9 cellular contexts compared by ENCODE assay signal in the genomic region with DNA sequence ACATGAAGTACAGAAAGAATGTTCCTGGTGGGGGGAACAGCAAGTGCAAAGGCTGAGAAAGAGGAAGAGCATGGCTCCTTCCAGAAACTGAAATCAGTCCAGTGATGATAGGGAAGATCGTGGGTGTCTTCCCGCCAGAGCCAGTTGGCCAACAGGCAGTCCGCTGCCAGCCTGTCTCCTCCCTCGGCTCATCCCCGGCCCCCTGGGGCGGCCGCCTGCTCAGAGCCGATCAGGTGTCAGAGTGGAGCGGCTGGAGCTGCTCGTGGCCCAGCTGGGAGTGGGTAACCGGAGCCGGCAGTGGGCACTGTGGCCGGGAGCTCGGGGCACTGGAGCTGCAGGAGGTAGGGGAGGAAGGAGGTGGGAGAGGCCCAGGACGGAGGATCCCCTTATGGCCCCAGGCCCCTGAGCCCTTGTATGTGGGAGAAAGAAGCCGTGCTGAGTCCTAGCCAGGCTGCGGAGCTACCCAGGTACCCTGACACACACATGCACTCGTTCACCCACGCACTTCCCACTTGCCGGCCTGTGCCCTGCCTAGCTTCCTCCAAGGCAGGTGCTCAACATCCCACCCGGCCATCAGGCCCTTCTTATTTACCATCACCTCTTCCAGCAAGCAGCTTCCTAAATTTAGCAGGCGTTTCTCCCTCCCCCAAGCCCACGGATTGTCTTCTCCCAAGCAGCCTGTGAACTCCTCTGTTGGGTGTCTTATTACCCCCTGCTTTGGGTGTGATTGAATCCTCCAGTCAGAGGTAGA. TPM values are rescaled to one million over a fixed set of nuclear protein-coding genes. Genes with fewer than 3 reads are reported as not detected.
DNase-seq lines count a peak whose midpoint lies in the region; ATAC-seq and TF ChIP-seq lines count a peak whose summit lies in the region.
"Had no signal": no experiment of that assay in that cellular context is flagged by ENCODE, and none has a peak within 500 bp of the region (broad histone marks: within the 10 kb centered on the region; RNA-seq: fewer than 3 reads in every experiment).

No MANE protein-coding gene starts in this region.

- H3K27me3 ChIP-seq in parathyroid adenoma (ENCODE audit: control insufficient read depth, insufficient read depth, low read length) (no peaks in the 10 kb centered on the region), testis (no peaks in the 10 kb centered on the region)

- no peak overlapping the region for H3K27ac ChIP-seq in parathyroid adenoma
- no peak overlapping the region for H3K27ac ChIP-seq in testis

- no peak overlapping the region for H3K9ac ChIP-seq in parathyroid adenoma

- H3K9me3 Mint-ChIP-seq in activated T-helper 17 cell treated with anti-CD3 and anti-CD28 coated beads, Interleukin-2, amount 50 U/mL, for 72 hours, result no peaks in the 10 kb centered on the region

- no peak for ATAC-seq in activated T-helper 17 cell treated with anti-CD3 and anti-CD28 coated beads, Interleukin-2, amount 50 U/mL, for 72 hours (replicated peaks)
- ATAC-seq in GM21360 (IDR thresholded peaks at IDR 0.05; ENCODE audit: unreplicated experiment) (no peak), left colon (no peak)

- no peaks in the 10 kb centered on the region for H3K79me2 ChIP-seq in parathyroid adenoma

- TF ChIP-seq CTCF in parathyroid adenoma (IDR thresholded peaks at IDR 0.05) (no peak), testis (IDR thresholded peaks at IDR 0.05) (no peak)

- H3K4me2 ChIP-seq in parathyroid adenoma (ENCODE audit: low read length), result no peak overlapping the region

- H2AFZ ChIP-seq in parathyroid adenoma, result peak overlapping the region; percentile 72

- peaks cover 17% of the 10 kb centered on the region for H3K4me1 Mint-ChIP-seq in activated T-helper 17 cell treated with anti-CD3 and anti-CD28 coated beads, Interleukin-2, amount 50 U/mL, for 72 hours

- H3K36me3 Mint-ChIP-seq in activated T-helper 17 cell treated with anti-CD3 and anti-CD28 coated beads, Interleukin-2, amount 50 U/mL, for 72 hours (ENCODE audit: low read depth), result peaks cover 27% of the 10 kb centered on the region

- intact Hi-C loops in left colon (cut with DNase I, micrococcal nuclease) (no loop called here), testis (cut with DNase I; ENCODE audit: low total_unique reads) (no loop called here)

- H3K27ac Mint-ChIP-seq in activated T-helper 17 cell treated with anti-CD3 and anti-CD28 coated beads, Interleukin-2, amount 50 U/mL, for 72 hours, result no peak overlapping the region

- peaks cover 9% of the 10 kb centered on the region for H3K4me1 ChIP-seq in parathyroid adenoma
- peaks cover 9% of the 10 kb centered on the region for H3K4me1 ChIP-seq in testis

- no peak for TF ChIP-seq POLR2A in testis (IDR thresholded peaks at IDR 0.05)

- DNase-seq in NCI-H82 (lab: John Stamatoyannopoulos, UW) (peak; percentile 46), NCI-H82 treated with DMSO at 0.1 percent for 48 hours (lab: John Stamatoyannopoulos, UW; ENCODE audit: unreplicated experiment) (no peak), NCI-H2029 treated with DMSO at 0.1 percent for 48 hours (lab: John Stamatoyannopoulos, UW) (peak; percentile 20), left colon (no peak), testis (no peak)
- DNase-seq: cerebellar nuclear complex had no signal

- H3K27me3 Mint-ChIP-seq in activated T-helper 17 cell treated with anti-CD3 and anti-CD28 coated beads, Interleukin-2, amount 50 U/mL, for 72 hours, result no peaks in the 10 kb centered on the region

- no peaks in the 10 kb centered on the region for H3K9me3 ChIP-seq in parathyroid adenoma (ENCODE audit: control insufficient read depth, low read length)
- H3K9me3 ChIP-seq in testis, result no peaks in the 10 kb centered on the region

- H3K4me3 Mint-ChIP-seq in activated T-helper 17 cell treated with anti-CD3 and anti-CD28 coated beads, Interleukin-2, amount 50 U/mL, for 72 hours, result peak overlapping the region; percentile 21

- WGBS in testis, 2 donors, result 34 to 64% methylated on average over 23 of the region's 23 CpGs

- H3K36me3 ChIP-seq in parathyroid adenoma (ENCODE audit: control insufficient read depth, insufficient read depth, low read length), result no peaks in the 10 kb centered on the region
- no peaks in the 10 kb centered on the region for H3K36me3 ChIP-seq in testis (ENCODE audit: low read depth, missing control alignments)

- H3K4me3 ChIP-seq in parathyroid adenoma (ENCODE audit: low read depth, low read length) (no peak overlapping the region), testis (no peak overlapping the region)

RNA-seq across cellular contexts. Expression of a gene that starts 1.7 kb away (rescaled TPM):
- total RNA-seq in activated T-helper 17 cell treated with anti-CD3 and anti-CD28 coated beads, Interleukin-2, amount 50 U/mL, for 72 hours, result 1 to 10 TPM; 1.2 to 2.5 TPM
- total RNA-seq in left colon, result 1 to 10 TPM; 1.0 to 1.1 TPM
- total RNA-seq in testis, result 10 to 100 TPM; 20.4 to 21.1 TPM
- polyA plus RNA-seq in testis (ENCODE audit: insufficient read depth, low read depth, low replicate concordance), result 16.5 TPM

RNA-seq across cellular contexts. Expression of a gene that starts 1.8 kb away (rescaled TPM):
- total RNA-seq in activated T-helper 17 cell treated with anti-CD3 and anti-CD28 coated beads, Interleukin-2, amount 50 U/mL, for 72 hours, result 10 to 100 TPM; 37.9 to 38.9 TPM
- total RNA-seq in left colon (100 to 1,000 TPM in 1 of 2 donors, 10 to 100 TPM in 1; 96.1 to 149 TPM), testis (10 to 100 TPM; 22.0 to 29.2 TPM)
- 14.7 TPM for polyA plus RNA-seq in testis (ENCODE audit: insufficient read depth, low read depth, low replicate concordance)

RNA-seq across cellular contexts. Expression of a gene that starts 30.7 kb away (rescaled TPM):
- 1 to 10 TPM in 1 of 2 donors, not detected in 1; 1.1 TPM for total RNA-seq in activated T-helper 17 cell treated with anti-CD3 and anti-CD28 coated beads, Interleukin-2, amount 50 U/mL, for 72 hours
- total RNA-seq in left colon (1 to 10 TPM; 6.7 to 7.0 TPM), testis (under 1 TPM; 0.56 to 0.63 TPM)
- polyA plus RNA-seq in testis (ENCODE audit: insufficient read depth, low read depth, low replicate concordance), result 0.36 TPM

RNA-seq across cellular contexts. Expression of a gene that starts 45.2 kb away (rescaled TPM):
- 10 to 100 TPM; 18.3 to 23.6 TPM for total RNA-seq in activated T-helper 17 cell treated with anti-CD3 and anti-CD28 coated beads, Interleukin-2, amount 50 U/mL, for 72 hours
- total RNA-seq in left colon (1 to 10 TPM in 1 of 2 donors, under 1 TPM in 1; 0.40 to 2.6 TPM), testis (1 to 10 TPM; 1.3 to 8.4 TPM)
- polyA plus RNA-seq in testis (ENCODE audit: insufficient read depth, low read depth, low replicate concordance), result 1.9 TPM

Comparison
In these comparisons a context has a peak if more than half of its experiments do, and no peak if none do; other contexts are left out.
1. DNase-seq: peak in NCI-H82 (single experiment) and NCI-H2029 treated with DMSO at 0.1 percent for 48 hours (single experiment); none in NCI-H82 treated with DMSO at 0.1 percent for 48 hours (single experiment), left colon (0 of 2) and testis (single experiment).
2. RNA of a gene that starts 1.7 kb away (total RNA-seq): 20.4 to 21.1 TPM in testis; 1.2 to 2.5 TPM in activated T-helper 17 cell treated with anti-CD3 and anti-CD28 coated beads, Interleukin-2, amount 50 U/mL, for 72 hours and 1.0 to 1.1 TPM in left colon; every median in the first group is over 4 times any median in the second.